In the genomic region with DNA sequence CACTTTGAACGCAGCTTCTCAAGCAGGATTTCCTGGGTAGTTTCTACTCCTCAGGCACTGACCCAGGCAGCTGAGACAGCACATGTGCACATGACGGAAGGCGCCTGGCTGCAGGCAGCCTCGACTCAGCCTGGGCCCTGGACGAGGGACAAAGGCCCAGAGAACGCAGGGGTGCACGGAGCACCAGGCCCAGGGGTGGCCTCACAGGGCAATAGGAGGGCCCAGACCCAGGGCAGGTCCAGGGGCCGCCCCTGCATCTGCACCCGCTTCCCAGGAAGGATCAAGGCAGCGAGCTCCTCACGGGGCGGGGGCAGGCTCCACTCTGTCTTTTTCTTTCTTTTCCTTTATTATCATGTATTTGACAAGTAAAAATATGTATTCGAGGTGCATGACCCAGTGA, we compare ENCODE assay signal across 17 cellular contexts.
"Had no signal": no experiment of that assay in that cellular context is flagged by ENCODE, and none has a peak within 500 bp of the region (broad histone marks: within the 10 kb centered on the region; RNA-seq: fewer than 3 reads in every experiment).

No MANE protein-coding gene starts in this region.

- H3K4me1 Mint-ChIP-seq: endodermal cell had no signal

- H3K27me3 ChIP-seq: foreskin keratinocyte, hepatocyte, right atrium auricular region had no signal

- H3K4me1 ChIP-seq: foreskin keratinocyte, right atrium auricular region, sigmoid colon, stomach had no signal

- H3K27ac Mint-ChIP-seq: endodermal cell; memory B cell; mesothelial cell of epicardium; natural killer cell treated with Interleukin-12 subunit alpha and Interleukin-12 subunit beta and Interleukin-15 and Interleukin-18, amount 100 ng/mL, for 72 hours had no signal

- H3K36me3 ChIP-seq: right atrium auricular region, sigmoid colon, stomach had no signal

- DNase-seq: effector CD4-positive, alpha-beta T cell; endodermal cell; erythroblast; foreskin keratinocyte; left colon; sigmoid colon; stimulated activated CD4-positive, alpha-beta T cell treated with anti-CD3 and anti-CD28 coated beads, Interleukin-12 subunit alpha, Interleukin-12 subunit beta, amount 100 ng/mL, for 4 hours; stimulated activated naive CD4-positive, alpha-beta T cell; stomach; trophoblast cell had no signal

- H3K36me3 Mint-ChIP-seq: mesothelial cell of epicardium; natural killer cell treated with Interleukin-12 subunit alpha and Interleukin-12 subunit beta and Interleukin-15 and Interleukin-18, amount 100 ng/mL, for 72 hours had no signal

- H3K27ac ChIP-seq: coronary artery, foreskin keratinocyte, hepatocyte, right atrium auricular region, sigmoid colon, skin epidermis, stomach had no signal

- H3K27me3 Mint-ChIP-seq: memory B cell; natural killer cell treated with Interleukin-12 subunit alpha and Interleukin-12 subunit beta and Interleukin-15 and Interleukin-18, amount 100 ng/mL, for 72 hours had no signal

- H3K9me3 ChIP-seq: right atrium auricular region, sigmoid colon had no signal

- H3K4me3 ChIP-seq: coronary artery, hepatocyte, right atrium auricular region, sigmoid colon, skin epidermis, stomach had no signal

- H3K9me3 Mint-ChIP-seq: endodermal cell; memory B cell; mesothelial cell of epicardium; natural killer cell treated with Interleukin-12 subunit alpha and Interleukin-12 subunit beta and Interleukin-15 and Interleukin-18, amount 100 ng/mL, for 72 hours had no signal

- ATAC-seq: foreskin keratinocyte; left colon; natural killer cell treated with Interleukin-12 subunit alpha and Interleukin-12 subunit beta and Interleukin-15 and Interleukin-18, amount 100 ng/mL, for 72 hours had no signal

- H3K4me3 Mint-ChIP-seq: endodermal cell; memory B cell; mesothelial cell of epicardium; natural killer cell treated with Interleukin-12 subunit alpha and Interleukin-12 subunit beta and Interleukin-15 and Interleukin-18, amount 100 ng/mL, for 72 hours had no signal
